Comparison of ENCODE assay signal across 18 cellular contexts in the genomic region with DNA sequence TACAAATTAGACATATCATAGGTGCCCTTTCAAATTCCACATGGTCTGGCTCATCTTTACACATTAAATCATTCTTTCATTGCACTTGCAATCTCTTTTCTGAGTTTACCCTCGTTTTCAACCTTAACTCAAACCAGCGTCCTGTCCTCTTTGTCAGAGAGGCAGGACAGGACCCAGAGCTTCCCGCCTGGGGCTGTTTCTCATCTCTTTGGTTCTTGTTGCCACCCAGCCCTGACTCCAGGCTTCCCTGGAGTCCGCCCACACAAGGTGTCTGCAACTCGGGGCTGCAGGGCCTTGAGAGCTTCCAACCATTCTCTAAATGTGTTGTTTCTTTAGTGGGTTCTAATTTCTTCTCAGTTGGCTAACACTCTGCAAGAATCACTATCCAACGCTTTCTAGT. TPM values are rescaled to one million over a fixed set of nuclear protein-coding genes. Genes with fewer than 3 reads are reported as not detected.
DNase-seq lines count a peak whose midpoint lies in the region; ATAC-seq and TF ChIP-seq lines count a peak whose summit lies in the region.
"Had no signal": no experiment of that assay in that cellular context is flagged by ENCODE, and none has a peak within 500 bp of the region (broad histone marks: within the 10 kb centered on the region; RNA-seq: fewer than 3 reads in every experiment).

No MANE protein-coding gene starts in this region.

- TF ChIP-seq CTCF in HFFc6 (IDR thresholded peaks at IDR 0.05) (no peak), psoas muscle (IDR thresholded peaks at IDR 0.05) (no peak), brain microvascular endothelial cell (IDR thresholded peaks at IDR 0.05; ENCODE audit: low read depth, low read length, missing control alignments) (no peak)

- CTCF ChIA-PET in CD4-positive, alpha-beta memory T cell (lab: Charles Lee; ENCODE audit: partially characterized antibody) = interaction anchor here (1.1 kb wide), 1 partner anchor 40 kb away, joined by 4 read pairs; no protein-coding TSS in a partner anchor

- H3K4me1 Mint-ChIP-seq in CD4-positive, alpha-beta memory T cell = peaks cover 53 to 89% (median 74%) of the 10 kb centered on the region in 4 donors
- H3K4me1 Mint-ChIP-seq in HFFc6 (ENCODE audit: low read depth) = peaks cover 73% of the 10 kb centered on the region

- H3K27me3 ChIP-seq in CD4-positive, alpha-beta memory T cell (ENCODE audit: insufficient read depth, low read length) = no peaks in the 10 kb centered on the region
- H3K27me3 ChIP-seq in psoas muscle (ENCODE audit: insufficient read depth in 3 of 3, low read length in 2 of 3) (no peaks in the 10 kb centered on the region), brain microvascular endothelial cell (replicated peaks) (no peaks in the 10 kb centered on the region)
- H3K27me3 ChIP-seq: cardiac muscle cell, heart right ventricle had no signal

- 73 to 84% (median 77%) methylated on average over 6 of the region's 6 CpGs for WGBS in psoas muscle, 3 donors

- H3K4me1 ChIP-seq in CD4-positive, alpha-beta memory T cell (ENCODE audit: insufficient read depth, low read length) = peaks cover 82% of the 10 kb centered on the region
- peaks cover 76% of the 10 kb centered on the region for H3K4me1 ChIP-seq in psoas muscle

- peak overlapping the region in 5 of 7 donors; percentile 13 to 88 (median 53) for H3K27ac Mint-ChIP-seq in CD4-positive, alpha-beta memory T cell
- peak overlapping the region; percentile 10; the same call in 1 of the 2 replicates for H3K27ac Mint-ChIP-seq in HFFc6
- H3K27ac Mint-ChIP-seq: activated naive CD8-positive, alpha-beta T cell treated with anti-CD3 and anti-CD28 coated beads, Interleukin-2, amount 50 U/mL, for 24 hours had no signal

- no peaks in the 10 kb centered on the region for H3K9me3 ChIP-seq in CD4-positive, alpha-beta memory T cell (ENCODE audit: control insufficient read depth in 1 of 2, low read length in 2 of 2)
- no peaks in the 10 kb centered on the region for H3K9me3 ChIP-seq in psoas muscle
- H3K9me3 ChIP-seq: heart right ventricle had no signal

- H3K27ac ChIP-seq in CD4-positive, alpha-beta memory T cell (ENCODE audit: low read depth, low read length) = no peak overlapping the region
- H3K27ac ChIP-seq in psoas muscle (peak overlapping the region; percentile 69), brain microvascular endothelial cell (no peak overlapping the region)
- H3K27ac ChIP-seq: cardiac muscle cell had no signal

- H3K36me3 Mint-ChIP-seq in CD4-positive, alpha-beta memory T cell = no peaks in the 10 kb centered on the region
- no peaks in the 10 kb centered on the region for H3K36me3 Mint-ChIP-seq in HFFc6 (ENCODE audit: low read depth)

- POLR2A ChIA-PET in CD4-positive, alpha-beta memory T cell (lab: Charles Lee; ENCODE audit: partially characterized antibody) = no interaction called here

- H3K9me3 Mint-ChIP-seq in CD4-positive, alpha-beta memory T cell = no peaks in the 10 kb centered on the region
- H3K9me3 Mint-ChIP-seq in HFFc6 = no peaks in the 10 kb centered on the region
- H3K9me3 Mint-ChIP-seq: activated naive CD8-positive, alpha-beta T cell treated with anti-CD3 and anti-CD28 coated beads, Interleukin-2, amount 50 U/mL, for 24 hours had no signal

- H3K4me3 ChIP-seq in CD4-positive, alpha-beta memory T cell (ENCODE audit: low read length in 2 of 2) = no peak overlapping the region
- H3K4me3 ChIP-seq in psoas muscle = no peak overlapping the region
- no peak overlapping the region for H3K4me3 ChIP-seq in brain microvascular endothelial cell (ENCODE audit: low read depth, low read length)
- H3K4me3 ChIP-seq: cardiac muscle cell, heart right ventricle had no signal

- DNase-seq in CD4-positive, alpha-beta memory T cell = no peak
- DNase-seq in HFFc6 (no peak), islet precursor cell (peak; percentile 89), psoas muscle (no peak), brain microvascular endothelial cell (no peak), NCI-H1092 (lab: John Stamatoyannopoulos, UW) (no peak), germinal center (ENCODE audit: low spot score) (no peak), DMS53 treated with DMSO at 0.1 percent for 48 hours (lab: John Stamatoyannopoulos, UW; ENCODE audit: unreplicated experiment) (no peak)
- DNase-seq: activated naive CD8-positive, alpha-beta T cell treated with anti-CD3 and anti-CD28 coated beads, Interleukin-2, amount 50 U/mL, for 24 hours; H7; heart right ventricle; midbrain; NCI-H1694; NCI-H226; stimulated activated CD4-positive, alpha-beta T cell treated with anti-CD3 and anti-CD28 coated beads, Interleukin-2, amount 100 ng/mL, for 24 hours had no signal

- H3K27me3 Mint-ChIP-seq in CD4-positive, alpha-beta memory T cell = no peaks in the 10 kb centered on the region
- no peaks in the 10 kb centered on the region for H3K27me3 Mint-ChIP-seq in HFFc6 (ENCODE audit: insufficient read depth)
- H3K27me3 Mint-ChIP-seq: activated naive CD8-positive, alpha-beta T cell treated with anti-CD3 and anti-CD28 coated beads, Interleukin-2, amount 50 U/mL, for 24 hours had no signal

- no peaks in the 10 kb centered on the region for H3K36me3 ChIP-seq in CD4-positive, alpha-beta memory T cell (ENCODE audit: insufficient read depth, low read length)
- H3K36me3 ChIP-seq in psoas muscle (ENCODE audit: insufficient read depth in 1 of 2, low read depth in 1 of 2) = no peaks in the 10 kb centered on the region
- H3K36me3 ChIP-seq in brain microvascular endothelial cell (replicated peaks) = no peaks in the 10 kb centered on the region
- H3K36me3 ChIP-seq: cardiac muscle cell, heart right ventricle had no signal

- peak in 2 of 4 donors; percentile 32 to 44 for ATAC-seq in psoas muscle
- ATAC-seq: activated naive CD8-positive, alpha-beta T cell treated with anti-CD3 and anti-CD28 coated beads, Interleukin-2, amount 50 U/mL, for 24 hours; Panc1; sciatic nerve had no signal

- intact Hi-C loops in CD4-positive, alpha-beta memory T cell (cut with micrococcal nuclease) = no loop called here
- intact Hi-C loops in psoas muscle (cut with DNase I) = no loop called here

- peak overlapping the region in 3 of 8 donors; percentile 29 to 60 (median 58) for H3K4me3 Mint-ChIP-seq in CD4-positive, alpha-beta memory T cell
- H3K4me3 Mint-ChIP-seq in HFFc6 = no peak overlapping the region
- H3K4me3 Mint-ChIP-seq: activated naive CD8-positive, alpha-beta T cell treated with anti-CD3 and anti-CD28 coated beads, Interleukin-2, amount 50 U/mL, for 24 hours had no signal

- in situ Hi-C loops in brain microvascular endothelial cell (cut with HindIII; ENCODE audit: low pct_ligation_motif_present, low sequenced_read_pairs) = no loop called here

RNA-seq across cellular contexts. Expression of gene RBMS1, which starts 24.4 kb away (rescaled TPM):
- total RNA-seq in CD4-positive, alpha-beta memory T cell = 100 to 1,000 TPM; 101 to 103 TPM
- 100 to 1,000 TPM; 121 to 131 TPM for polyA plus RNA-seq in CD4-positive, alpha-beta memory T cell
- 100 to 1,000 TPM in 3 of 6 experiments, 10 to 100 TPM in 3; 88.7 to 111 (median 96.1) TPM for total RNA-seq in HFFc6 (2021; fragmentation: NEBNext Ultra II Directional; extraction: Animal tissue kit (Norgen Biotek cat#: 25700))
- 10 to 100 TPM; 23.1 to 36.4 (median 24.9) TPM for total RNA-seq in psoas muscle
- polyA plus RNA-seq in psoas muscle = 10 to 100 TPM in 2 of 3 donors, 1 to 10 TPM in 1; 8.4 to 43.2 (median 16.6) TPM
